In genomic region chr6:30073489-30074240, GRCh38 we compare ENCODE assay signal across 1 cellular context.
A peak's percentile ranks its signal among the peaks of the same experiment; 100 is the strongest.
TF ChIP-seq lines count a peak whose summit lies in the region.

No MANE protein-coding gene starts in this region.

TF ChIP-seq in K562, 482 proteins besides CTCF, POLR2A, EP300 and RAD21:
- TF ChIP-seq HNRNPUL1 (IDR thresholded peaks at IDR 0.05; ENCODE audit: low read length): no peak
- TF ChIP-seq NFIC (IDR thresholded peaks at IDR 0.05): no peak
- TF ChIP-seq CC2D1A (IDR thresholded peaks at IDR 0.05): no peak
- TF ChIP-seq, protein P1, sequence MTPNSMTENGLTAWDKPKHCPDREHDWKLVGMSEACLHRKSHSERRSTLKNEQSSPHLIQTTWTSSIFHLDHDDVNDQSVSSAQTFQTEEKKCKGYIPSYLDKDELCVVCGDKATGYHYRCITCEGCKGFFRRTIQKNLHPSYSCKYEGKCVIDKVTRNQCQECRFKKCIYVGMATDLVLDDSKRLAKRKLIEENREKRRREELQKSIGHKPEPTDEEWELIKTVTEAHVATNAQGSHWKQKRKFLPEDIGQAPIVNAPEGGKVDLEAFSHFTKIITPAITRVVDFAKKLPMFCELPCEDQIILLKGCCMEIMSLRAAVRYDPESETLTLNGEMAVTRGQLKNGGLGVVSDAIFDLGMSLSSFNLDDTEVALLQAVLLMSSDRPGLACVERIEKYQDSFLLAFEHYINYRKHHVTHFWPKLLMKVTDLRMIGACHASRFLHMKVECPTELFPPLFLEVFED (CRISPR knock-in tag; conservative IDR thresholded peaks at IDR 0.05): 0 out of 2 replicates have a peak, but pooled peaks have one; percentile 21
- TF ChIP-seq SMAD3 (CRISPR knock-in tag; conservative IDR thresholded peaks at IDR 0.05): no peak
- 0 out of 2 replicates have a peak, but pooled peaks have one; percentile 23 for TF ChIP-seq CBFA2T3 (IDR thresholded peaks at IDR 0.05)
- TF ChIP-seq NFYB (IDR thresholded peaks at IDR 0.05; ENCODE audit: extremely low read depth, insufficient read length): no peak
- TF ChIP-seq, protein P2, sequence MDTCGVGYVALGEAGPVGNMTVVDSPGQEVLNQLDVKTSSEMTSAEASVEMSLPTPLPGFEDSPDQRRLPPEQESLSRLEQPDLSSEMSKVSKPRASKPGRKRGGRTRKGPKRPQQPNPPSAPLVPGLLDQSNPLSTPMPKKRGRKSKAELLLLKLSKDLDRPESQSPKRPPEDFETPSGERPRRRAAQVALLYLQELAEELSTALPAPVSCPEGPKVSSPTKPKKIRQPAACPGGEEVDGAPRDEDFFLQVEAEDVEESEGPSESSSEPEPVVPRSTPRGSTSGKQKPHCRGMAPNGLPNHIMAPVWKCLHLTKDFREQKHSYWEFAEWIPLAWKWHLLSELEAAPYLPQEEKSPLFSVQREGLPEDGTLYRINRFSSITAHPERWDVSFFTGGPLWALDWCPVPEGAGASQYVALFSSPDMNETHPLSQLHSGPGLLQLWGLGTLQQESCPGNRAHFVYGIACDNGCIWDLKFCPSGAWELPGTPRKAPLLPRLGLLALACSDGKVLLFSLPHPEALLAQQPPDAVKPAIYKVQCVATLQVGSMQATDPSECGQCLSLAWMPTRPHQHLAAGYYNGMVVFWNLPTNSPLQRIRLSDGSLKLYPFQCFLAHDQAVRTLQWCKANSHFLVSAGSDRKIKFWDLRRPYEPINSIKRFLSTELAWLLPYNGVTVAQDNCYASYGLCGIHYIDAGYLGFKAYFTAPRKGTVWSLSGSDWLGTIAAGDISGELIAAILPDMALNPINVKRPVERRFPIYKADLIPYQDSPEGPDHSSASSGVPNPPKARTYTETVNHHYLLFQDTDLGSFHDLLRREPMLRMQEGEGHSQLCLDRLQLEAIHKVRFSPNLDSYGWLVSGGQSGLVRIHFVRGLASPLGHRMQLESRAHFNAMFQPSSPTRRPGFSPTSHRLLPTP (IDR thresholded peaks at IDR 0.05; ENCODE audit: borderline replicate concordance, extremely low read depth, insufficient read length): no peak
- TF ChIP-seq ZEB2 (IDR thresholded peaks at IDR 0.05): no peak
- 0 out of 2 replicates have a peak, but pooled peaks have one; percentile 33 for TF ChIP-seq CTBP1 (IDR thresholded peaks at IDR 0.05; ENCODE audit: borderline replicate concordance)
